ENCODE assay signal across 8 cellular contexts in the genomic region with DNA sequence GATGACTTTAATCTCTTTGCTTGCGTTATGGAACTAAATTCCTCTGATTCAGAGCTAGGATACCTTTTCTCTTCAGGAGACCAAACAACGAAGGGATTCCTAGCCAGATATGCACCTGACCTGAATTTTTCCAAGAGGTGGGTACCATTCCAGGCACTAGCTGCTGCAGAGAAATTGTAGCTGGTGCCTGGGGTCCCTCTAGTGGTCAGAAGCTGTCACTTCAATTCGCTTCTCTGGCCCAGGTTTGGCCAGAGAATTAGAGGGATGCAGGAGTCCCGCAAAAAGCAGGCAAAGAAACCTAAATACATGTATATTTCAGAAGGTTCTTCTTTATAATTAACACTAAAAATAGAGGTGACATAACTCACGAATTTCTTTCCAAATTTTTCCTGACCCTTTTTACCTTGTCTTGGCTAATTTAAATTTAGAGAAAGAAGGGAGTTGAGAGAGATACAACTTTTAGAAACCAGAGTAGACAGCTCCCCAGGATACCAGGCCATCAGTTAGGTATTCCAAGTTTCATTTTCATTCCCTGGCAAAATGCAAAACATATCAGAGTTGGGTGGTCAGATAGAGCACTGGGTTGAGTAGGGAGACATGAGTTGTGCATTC. TPM values are rescaled to one million over a fixed set of nuclear protein-coding genes. Genes with fewer than 3 reads are reported as not detected.
A peak's percentile ranks its signal among the peaks of the same experiment; 100 is the strongest.
DNase-seq lines count a peak whose midpoint lies in the region; ATAC-seq, FAIRE-seq and TF ChIP-seq lines count a peak whose summit lies in the region.

No MANE protein-coding gene starts in this region.

- POLR2A ChIA-PET in endothelial cell of umbilical vein (lab: Charles Lee), result no interaction called here

- H3K27me3 Mint-ChIP-seq in nephron progenitor cell (ENCODE audit: low read depth, poor library complexity), result peaks cover 66% of the 10 kb centered on the region

- no peak overlapping the region for H2AFZ ChIP-seq in endothelial cell of umbilical vein (ENCODE audit: low read depth, low read length)

- H3K79me2 ChIP-seq in endothelial cell of umbilical vein (ENCODE audit: control insufficient read depth, insufficient read depth, low read length), result no peaks in the 10 kb centered on the region

- H4K20me1 ChIP-seq in endothelial cell of umbilical vein (replicated peaks; ENCODE audit: control insufficient read depth, extremely low read depth, insufficient read depth, low read length), result no peaks in the 10 kb centered on the region

- H3K4me3 ChIP-seq in WERI-Rb-1 (ENCODE audit: low read depth, low read length) (no peak overlapping the region), endothelial cell of umbilical vein (replicated peaks in 1 of 3; ENCODE audit: insufficient read depth in 1 of 3, low read depth in 1 of 3, low read length in 3 of 3) (no peak overlapping the region)

- H3K36me3 Mint-ChIP-seq in nephron progenitor cell (ENCODE audit: low read depth), result no peaks in the 10 kb centered on the region

- H3K27ac ChIP-seq in C4-2B, result no peak overlapping the region
- no peak overlapping the region for H3K27ac ChIP-seq in WERI-Rb-1
- H3K27ac ChIP-seq in endothelial cell of umbilical vein (ENCODE audit: insufficient read depth, low read depth, low read length), result no peak overlapping the region

- CTCF ChIA-PET in endothelial cell of umbilical vein (lab: Charles Lee), result interaction anchor here (0.7 to 6.4 kb wide), 44 partner anchors 8 to 793 kb away, joined by 3 to 61 read pairs (median 5); a partner anchor contains a TSS

- peak; percentile 91 for FAIRE-seq in endothelial cell of umbilical vein (lab: Jason Lieb, UNC)

- H3K9me1 ChIP-seq in endothelial cell of umbilical vein (replicated peaks; ENCODE audit: control insufficient read depth, extremely low read depth, insufficient read depth, low read length), result no peaks in the 10 kb centered on the region

- H3K4me1 ChIP-seq in endothelial cell of umbilical vein (ENCODE audit: control insufficient read depth, extremely low read depth, insufficient read depth, low read length), result peaks cover 12% of the 10 kb centered on the region

- intact Hi-C loops in endothelial cell of umbilical vein (cut with micrococcal nuclease), result loop anchor here (1.0 to 5.0 kb wide), 3 partner anchors 258 to 576 kb away; no protein-coding TSS in a partner anchor

- TF ChIP-seq CTCF in C4-2B (conservative IDR thresholded peaks at IDR 0.05), result peak; percentile 95
- TF ChIP-seq CTCF in WERI-Rb-1 (IDR thresholded peaks at IDR 0.05; ENCODE audit: low read depth, low read length), result peak; percentile 96
- peak; percentile 84 to 85 for TF ChIP-seq CTCF in endothelial cell of umbilical vein (IDR thresholded peaks at IDR 0.05; ENCODE audit: extremely low read depth in 1 of 2, insufficient read depth in 1 of 2, low read depth in 1 of 2, low read length in 2 of 2)
- peak; percentile 92 for TF ChIP-seq CTCF in nephron progenitor cell (IDR thresholded peaks at IDR 0.05)

- H3K9me3 Mint-ChIP-seq in nephron progenitor cell, result no peaks in the 10 kb centered on the region

- H3K27ac Mint-ChIP-seq in nephron progenitor cell, result no peak overlapping the region

- dilution Hi-C loops in endothelial cell of umbilical vein (cut with MboI; ENCODE audit: extremely low pct_ligation_motif_present, low sequenced_read_pairs), result no loop called here

- H3K9me3 ChIP-seq in WERI-Rb-1 (ENCODE audit: severe bottlenecking), result no peaks in the 10 kb centered on the region
- H3K9me3 ChIP-seq in endothelial cell of umbilical vein (replicated peaks; ENCODE audit: control insufficient read depth, insufficient read depth, low read length), result no peaks in the 10 kb centered on the region

- peak; percentile 76 for ATAC-seq in GM18867 (IDR thresholded peaks at IDR 0.05; ENCODE audit: unreplicated experiment)
- no peak for ATAC-seq in GM18505 (IDR thresholded peaks at IDR 0.05; ENCODE audit: unreplicated experiment)
- no peak for ATAC-seq in GM18517 (IDR thresholded peaks at IDR 0.05; ENCODE audit: unreplicated experiment)

- H3K9ac ChIP-seq in endothelial cell of umbilical vein (replicated peaks; ENCODE audit: extremely low read depth, insufficient read depth, low read length), result no peak overlapping the region

- TF ChIP-seq POLR2A in endothelial cell of umbilical vein (IDR thresholded peaks at IDR 0.05; ENCODE audit: low read depth, low read length) (no peak), GM18505 (IDR thresholded peaks at IDR 0.05; ENCODE audit: borderline replicate concordance, extremely low read depth, insufficient read depth, insufficient read length) (no peak)

- peaks cover 84% of the 10 kb centered on the region for H3K27me3 ChIP-seq in WERI-Rb-1 (ENCODE audit: insufficient read depth, low read depth, severe bottlenecking)
- H3K27me3 ChIP-seq in endothelial cell of umbilical vein (ENCODE audit: control insufficient read depth in 2 of 2, insufficient read depth in 2 of 2, low read length in 2 of 2), result no peaks in the 10 kb centered on the region

- H3K36me3 ChIP-seq in WERI-Rb-1, result no peaks in the 10 kb centered on the region
- H3K36me3 ChIP-seq in endothelial cell of umbilical vein (ENCODE audit: control insufficient read depth in 2 of 2, extremely low read depth in 1 of 2, insufficient read depth in 2 of 2, low read length in 2 of 2), result no peaks in the 10 kb centered on the region

- no TSS peak for BruUV-seq in endothelial cell of umbilical vein (replicated peaks; lab: Mats Ljungman, UMichigan)

- H3K4me1 Mint-ChIP-seq in nephron progenitor cell, result peaks cover 28% of the 10 kb centered on the region

- no peak overlapping the region for H3K4me3 Mint-ChIP-seq in nephron progenitor cell

- DNase-seq in M059J (ENCODE audit: low read depth), result peak; percentile 39
- peak; percentile 52 for DNase-seq in WERI-Rb-1
- peak; percentile 49 for DNase-seq in endothelial cell of umbilical vein (ENCODE audit: low read depth, low spot score)
- peak; percentile 57 for DNase-seq in nephron progenitor cell

- H3K4me2 ChIP-seq in endothelial cell of umbilical vein (ENCODE audit: insufficient read depth, low read length), result no peak overlapping the region

TF ChIP-seq in endothelial cell of umbilical vein, 7 proteins besides CTCF, POLR2A, EP300 and RAD21:
- TF ChIP-seq GATA2 (IDR thresholded peaks at IDR 0.05; ENCODE audit: insufficient read depth, insufficient read length, low read depth, low read length), result no peak
- TF ChIP-seq, protein P1, sequence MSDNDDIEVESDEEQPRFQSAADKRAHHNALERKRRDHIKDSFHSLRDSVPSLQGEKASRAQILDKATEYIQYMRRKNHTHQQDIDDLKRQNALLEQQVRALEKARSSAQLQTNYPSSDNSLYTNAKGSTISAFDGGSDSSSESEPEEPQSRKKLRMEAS (IDR thresholded peaks at IDR 0.05; ENCODE audit: insufficient read depth, insufficient read length), result no peak
- no peak for TF ChIP-seq FOS (IDR thresholded peaks at IDR 0.05; ENCODE audit: borderline replicate concordance, insufficient read depth, low read length)
- TF ChIP-seq JUN (IDR thresholded peaks at IDR 0.05; ENCODE audit: borderline replicate concordance, insufficient read depth, insufficient read length, low read depth), result no peak
- no peak for TF ChIP-seq MYC (IDR thresholded peaks at IDR 0.05; ENCODE audit: low read depth, low read length)
- TF ChIP-seq EZH2 (IDR thresholded peaks at IDR 0.05; ENCODE audit: borderline replicate concordance, low read depth, low read length, severe bottlenecking), result no peak
- TF ChIP-seq POLR2AphosphoS5 (IDR thresholded peaks at IDR 0.05; ENCODE audit: insufficient read depth, low read depth, low read length), result no peak

RNA-seq across cellular contexts. Expression of a gene that starts 9.6 kb away (rescaled TPM):
- not detected in 2 replicates for total RNA-seq in M059J (2014; rRNA removed; shearing (Covaris generic))
- 0.15 and 0.85 TPM in 2 replicates for total RNA-seq in endothelial cell of umbilical vein
- 1.3 and 1.4 TPM in 2 replicates for polyA plus RNA-seq in endothelial cell of umbilical vein
- polyA plus RNA-seq in endothelial cell of umbilical vein (2011; cell fraction: cytosol; rRNA removed), result 0.93 and 1.0 TPM in 2 replicates
- 4.1 and 5.0 TPM in 2 replicates for polyA plus RNA-seq in endothelial cell of umbilical vein (2011; cell fraction: nucleus; rRNA removed)
- 0.52 and 0.82 TPM in 2 replicates for polyA plus RNA-seq in endothelial cell of umbilical vein (2012)
- polyA minus RNA-seq in endothelial cell of umbilical vein, result 0.51 and 1.4 TPM in 2 replicates
- not detected for polyA minus RNA-seq in endothelial cell of umbilical vein (2011; cell fraction: cytosol; rRNA and poly(A)+ RNA removed)
- polyA minus RNA-seq in endothelial cell of umbilical vein (2011; cell fraction: nucleus; rRNA and poly(A)+ RNA removed), result 0.43 and 1.8 TPM in 2 replicates

RNA-seq across cellular contexts. Expression of a gene that starts 42.8 kb away (rescaled TPM):
- 0.47 and 0.54 TPM in 2 replicates for total RNA-seq in M059J (2014; rRNA removed; shearing (Covaris generic))
- total RNA-seq in endothelial cell of umbilical vein, result 2.7 and 4.1 TPM in 2 replicates
- 6.0 and 6.9 TPM in 2 replicates for polyA plus RNA-seq in endothelial cell of umbilical vein
- polyA plus RNA-seq in endothelial cell of umbilical vein (2011; cell fraction: cytosol; rRNA removed), result 8.2 and 11.1 TPM in 2 replicates
- 6.8 and 9.4 TPM in 2 replicates for polyA plus RNA-seq in endothelial cell of umbilical vein (2011; cell fraction: nucleus; rRNA removed)
- polyA plus RNA-seq in endothelial cell of umbilical vein (2012), result 5.6 and 7.1 TPM in 2 replicates
- 3.1 and 6.6 TPM in 2 replicates for polyA minus RNA-seq in endothelial cell of umbilical vein
- not detected for polyA minus RNA-seq in endothelial cell of umbilical vein (2011; cell fraction: cytosol; rRNA and poly(A)+ RNA removed)
- polyA minus RNA-seq in endothelial cell of umbilical vein (2011; cell fraction: nucleus; rRNA and poly(A)+ RNA removed), result 1.2 and 2.5 TPM in 2 replicates
